Comparison of ENCODE assay signal across 10 cellular contexts in the genomic region with DNA sequence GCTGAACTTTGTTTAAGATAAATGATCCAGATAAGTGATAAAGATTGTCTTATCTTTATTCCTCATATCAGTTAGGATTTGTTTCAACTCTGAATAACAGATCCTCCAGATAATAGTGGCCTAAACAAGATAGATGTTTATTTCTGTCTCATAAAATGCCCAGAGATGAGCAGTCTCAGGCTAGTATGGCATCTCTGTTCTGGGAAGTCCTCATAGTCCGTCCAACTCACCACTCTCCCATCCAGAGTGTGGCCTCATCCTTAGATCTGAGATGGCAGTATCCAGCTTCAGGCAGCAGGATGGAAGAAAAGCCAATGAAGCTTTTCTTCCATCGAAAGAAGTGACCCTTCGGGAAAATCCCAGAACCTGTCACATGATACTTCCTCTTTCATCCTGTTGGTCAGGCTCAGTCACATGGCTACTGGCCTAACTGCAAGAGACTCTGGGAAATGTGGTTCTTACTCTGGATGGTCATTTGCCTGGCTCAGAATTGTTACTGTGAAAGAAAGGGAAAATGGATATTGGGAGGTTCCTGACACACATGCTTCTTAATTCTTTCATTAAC. TPM values are rescaled to one million over a fixed set of nuclear protein-coding genes. Genes with fewer than 3 reads are reported as not detected.
DNase-seq lines count a peak whose midpoint lies in the region; ATAC-seq, FAIRE-seq and TF ChIP-seq lines count a peak whose summit lies in the region.
"Had no signal": no experiment of that assay in that cellular context is flagged by ENCODE, and none has a peak within 500 bp of the region (broad histone marks: within the 10 kb centered on the region; RNA-seq: fewer than 3 reads in every experiment).

No MANE protein-coding gene starts in this region.

- peaks cover 9% of the 10 kb centered on the region for H3K4me1 ChIP-seq in SJCRH30
- no peaks in the 10 kb centered on the region for H3K4me1 ChIP-seq in gastrocnemius medialis

- no peak for TF ChIP-seq POLR2A in gastrocnemius medialis (IDR thresholded peaks at IDR 0.05)

- H3K27ac Mint-ChIP-seq in activated CD8-positive, alpha-beta memory T cell treated with anti-CD3 and anti-CD28 coated beads, Interleukin-2, amount 10 ng/mL, durations not matched to agents 7 days and 5 days, result no peak overlapping the region
- H3K27ac Mint-ChIP-seq: activated naive CD4-positive, alpha-beta T cell treated with anti-CD3 and anti-CD28 coated beads, Interleukin-2, amount 50 U/mL, for 24 hours had no signal

- peak overlapping the region; percentile 57 for H3K4me3 ChIP-seq in SJCRH30
- H3K4me3 ChIP-seq in gastrocnemius medialis, result no peak overlapping the region

- H3K4me1 Mint-ChIP-seq in activated CD8-positive, alpha-beta memory T cell treated with anti-CD3 and anti-CD28 coated beads, Interleukin-2, amount 10 ng/mL, durations not matched to agents 7 days and 5 days, result peaks cover 37% of the 10 kb centered on the region

- no peak for TF ChIP-seq CTCF in gastrocnemius medialis (IDR thresholded peaks at IDR 0.05 in 4 of 5, conservative IDR thresholded peaks at IDR 0.05 in 1 of 5)

- H3K36me3 ChIP-seq in SJCRH30 (no peaks in the 10 kb centered on the region), gastrocnemius medialis (no peaks in the 10 kb centered on the region)

- H3K4me3 Mint-ChIP-seq in activated CD8-positive, alpha-beta memory T cell treated with anti-CD3 and anti-CD28 coated beads, Interleukin-2, amount 10 ng/mL, durations not matched to agents 7 days and 5 days, result no peak overlapping the region
- H3K4me3 Mint-ChIP-seq: activated naive CD4-positive, alpha-beta T cell treated with anti-CD3 and anti-CD28 coated beads, Interleukin-2, amount 50 U/mL, for 24 hours had no signal

- no peak for FAIRE-seq in frontal cortex (lab: Jason Lieb, UNC)
- FAIRE-seq: G401.6 had no signal

- H3K27ac ChIP-seq in SJCRH30, result peak overlapping the region; percentile 8; the same call in 1 of the 2 replicates
- H3K27ac ChIP-seq in gastrocnemius medialis, result no peak overlapping the region

- no peaks in the 10 kb centered on the region for H3K9me3 Mint-ChIP-seq in activated CD8-positive, alpha-beta memory T cell treated with anti-CD3 and anti-CD28 coated beads, Interleukin-2, amount 10 ng/mL, durations not matched to agents 7 days and 5 days (ENCODE audit: low read depth)
- H3K9me3 Mint-ChIP-seq: activated naive CD4-positive, alpha-beta T cell treated with anti-CD3 and anti-CD28 coated beads, Interleukin-2, amount 50 U/mL, for 24 hours had no signal

- peaks cover 5% of the 10 kb centered on the region for H3K36me3 Mint-ChIP-seq in activated CD8-positive, alpha-beta memory T cell treated with anti-CD3 and anti-CD28 coated beads, Interleukin-2, amount 10 ng/mL, durations not matched to agents 7 days and 5 days
- H3K36me3 Mint-ChIP-seq: activated naive CD4-positive, alpha-beta T cell treated with anti-CD3 and anti-CD28 coated beads, Interleukin-2, amount 50 U/mL, for 24 hours had no signal

- H3K9me3 ChIP-seq in SJCRH30 (replicated peaks), result no peaks in the 10 kb centered on the region
- H3K9me3 ChIP-seq in gastrocnemius medialis, result no peaks in the 10 kb centered on the region

- ATAC-seq in activated CD8-positive, alpha-beta memory T cell treated with anti-CD3 and anti-CD28 coated beads, Interleukin-2, amount 10 ng/mL, durations not matched to agents 7 days and 5 days, result no peak
- ATAC-seq in gastrocnemius medialis (peak; percentile 45 to 55), GM21576 (IDR thresholded peaks at IDR 0.05; ENCODE audit: unreplicated experiment) (no peak)

- intact Hi-C loops in gastrocnemius medialis (cut with DNase I; ENCODE audit: low total_unique reads), result no loop called here

- CTCF ChIA-PET in activated CD8-positive, alpha-beta memory T cell treated with anti-CD3 and anti-CD28 coated beads, Interleukin-2, amount 10 ng/mL, durations not matched to agents 7 days and 5 days (lab: Charles Lee), result interaction anchor here (1.2 to 2.8 kb wide), 3 partner anchors 11 to 60 kb away, joined by 3 to 13 read pairs (median 4); no protein-coding TSS in a partner anchor

- H3K27me3 Mint-ChIP-seq in activated CD8-positive, alpha-beta memory T cell treated with anti-CD3 and anti-CD28 coated beads, Interleukin-2, amount 10 ng/mL, durations not matched to agents 7 days and 5 days, result peaks cover 4% of the 10 kb centered on the region
- H3K27me3 Mint-ChIP-seq: activated naive CD4-positive, alpha-beta T cell treated with anti-CD3 and anti-CD28 coated beads, Interleukin-2, amount 50 U/mL, for 24 hours had no signal

- in situ Hi-C loops in gastrocnemius medialis (cut with MboI; ENCODE audit: low sequenced_read_pairs in 4 of 4), result no loop called here

- DNase-seq in activated CD8-positive, alpha-beta memory T cell treated with anti-CD3 and anti-CD28 coated beads, Interleukin-2, amount 10 ng/mL, durations not matched to agents 7 days and 5 days, result peak; percentile 9
- DNase-seq in activated CD8-positive, alpha-beta memory T cell treated with anti-CD3 and anti-CD28 coated beads, Interleukin-2, amount 50 U/mL, for 4 hours, result no peak
- peak; percentile 65 to 86 for DNase-seq in SJCRH30
- DNase-seq in frontal cortex (ENCODE audit: low spot score in 2 of 2), result peak; percentile 45 to 55
- DNase-seq in gastrocnemius medialis, result no peak
- no peak for DNase-seq in stimulated activated CD4-positive, alpha-beta T cell treated with anti-CD3 and anti-CD28 coated beads, Interleukin-4, amount 100 ng/mL, for 24 hours
- no peak for DNase-seq in NCI-H345 (lab: John Stamatoyannopoulos, UW)

- H3K27me3 ChIP-seq in SJCRH30 (no peaks in the 10 kb centered on the region), gastrocnemius medialis (no peaks in the 10 kb centered on the region)

RNA-seq across cellular contexts. Expression of a gene that starts 29.4 kb away (rescaled TPM):
- 10 to 100 TPM; 44.8 to 53.0 TPM for total RNA-seq in activated CD8-positive, alpha-beta memory T cell treated with anti-CD3 and anti-CD28 coated beads, Interleukin-2, amount 10 ng/mL, durations not matched to agents 7 days and 5 days
- total RNA-seq in SJCRH30 (2014; rRNA removed; shearing (Covaris generic)), result 4.7 and 5.2 TPM in 2 replicates
- total RNA-seq in frontal cortex (0.82 TPM), gastrocnemius medialis (under 1 TPM in 2 of 4 donors, not detected in 2; 0.25 to 0.44 TPM)

Comparison
In these comparisons a context has a peak if more than half of its experiments do, and no peak if none do; other contexts are left out.
1. DNase-seq: peak in activated CD8-positive, alpha-beta memory T cell treated with anti-CD3 and anti-CD28 coated beads, Interleukin-2, amount 10 ng/mL, durations not matched to agents 7 days and 5 days (single experiment), SJCRH30 (2 of 2) and frontal cortex (2 of 2); none in activated CD8-positive, alpha-beta memory T cell treated with anti-CD3 and anti-CD28 coated beads, Interleukin-2, amount 50 U/mL, for 4 hours (single experiment), gastrocnemius medialis (0 of 2), stimulated activated CD4-positive, alpha-beta T cell treated with anti-CD3 and anti-CD28 coated beads, Interleukin-4, amount 100 ng/mL, for 24 hours (single experiment) and NCI-H345 (single experiment).
2. ATAC-seq: peak in gastrocnemius medialis (2 of 2); none in activated CD8-positive, alpha-beta memory T cell treated with anti-CD3 and anti-CD28 coated beads, Interleukin-2, amount 10 ng/mL, durations not matched to agents 7 days and 5 days (single experiment) and GM21576 (single experiment).